In the genomic region with DNA sequence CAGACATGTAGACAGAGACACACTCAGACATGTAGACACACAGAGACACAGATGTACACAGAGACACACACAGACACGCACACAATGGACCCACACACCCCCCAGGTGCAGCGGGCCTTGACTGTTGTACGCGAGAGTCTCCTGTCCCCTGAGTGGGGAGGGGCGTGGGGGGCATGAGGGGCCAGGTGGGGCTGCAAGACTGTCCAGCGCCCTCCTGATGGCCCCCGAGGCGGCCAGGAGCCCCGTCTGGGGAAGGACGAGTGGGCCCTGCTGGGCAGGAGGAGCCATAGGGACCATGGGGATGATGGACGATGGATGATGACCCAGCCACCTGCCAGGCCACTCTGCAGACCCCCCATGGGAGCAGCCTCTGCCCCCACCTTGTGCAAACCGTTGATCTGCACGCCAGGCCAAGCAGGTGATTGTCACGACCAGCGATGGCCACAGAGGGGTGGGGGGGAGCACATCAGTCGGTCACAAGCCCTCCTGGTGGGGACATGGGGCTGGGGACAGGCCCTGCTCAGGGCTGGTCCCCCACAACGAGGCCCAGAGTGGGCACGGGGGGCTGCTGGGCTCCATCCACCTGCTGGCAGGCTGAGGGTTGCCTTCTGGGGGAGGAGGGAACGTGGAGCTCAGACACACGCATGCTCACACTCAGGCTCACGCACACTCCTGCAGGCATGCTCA, we compare ENCODE assay signal across 20 cellular contexts. TPM values are rescaled to one million over a fixed set of nuclear protein-coding genes. Genes with fewer than 3 reads are reported as not detected.
A peak's percentile ranks its signal among the peaks of the same experiment; 100 is the strongest.
DNase-seq lines count a peak whose midpoint lies in the region; ATAC-seq and TF ChIP-seq lines count a peak whose summit lies in the region.
"Had no signal": no experiment of that assay in that cellular context is flagged by ENCODE, and none has a peak within 500 bp of the region (broad histone marks: within the 10 kb centered on the region; RNA-seq: fewer than 3 reads in every experiment).

No MANE protein-coding gene starts in this region.

- no peak overlapping the region for H4K5ac ChIP-seq in H9 (ENCODE audit: insufficient read length, low read depth, low read length)

- no peak overlapping the region for H2BK120ac ChIP-seq in H9 (ENCODE audit: low read depth, low read length, poor library complexity, severe bottlenecking)

- no peak overlapping the region for H3K4ac ChIP-seq in H9 (ENCODE audit: low read depth, low read length)

- H3K9me3 ChIP-seq in H9 (ENCODE audit: control insufficient read depth, low read depth, low read length) (no peaks in the 10 kb centered on the region), endodermal cell (ENCODE audit: control insufficient read depth, low read length) (no peaks in the 10 kb centered on the region), testis (no peaks in the 10 kb centered on the region)

- no CpG with 5 or more reads among the region's 21 CpGs for WGBS in H9 (ENCODE audit: extremely low coverage, insufficient read length, low lambda C conversion rate)
- WGBS in endodermal cell (ENCODE audit: insufficient coverage in 1 of 2, insufficient read length in 1 of 2), 2 experiments, result 73 to 81% methylated on average over 10 to 20 of the region's 21 CpGs
- 69 to 73% methylated on average over 11 to 16 of the region's 21 CpGs for WGBS in testis, 2 donors

- H3K27ac ChIP-seq in H9 (ENCODE audit: insufficient read length, low read depth, low read length), result no peak overlapping the region
- H3K27ac ChIP-seq in endodermal cell (ENCODE audit: low read depth, low read length), result no peak overlapping the region
- H3K27ac ChIP-seq in testis, result peak overlapping the region; percentile 69 to 80
- H3K27ac ChIP-seq: C4-2B had no signal

- no peak overlapping the region for H2BK5ac ChIP-seq in H9 (ENCODE audit: insufficient read length, low read length)

- no peaks in the 10 kb centered on the region for H3K23me2 ChIP-seq in H9 (ENCODE audit: insufficient read length, low read depth, low read length, poor library complexity, severe bottlenecking)

- H3K56ac ChIP-seq in H9 (ENCODE audit: insufficient read length, low read depth, low read length), result no peak overlapping the region

- no peak overlapping the region for H3K14ac ChIP-seq in H9 (ENCODE audit: insufficient read depth, low read length)

- H3K9ac ChIP-seq in H9 (ENCODE audit: extremely low read depth, insufficient read length, low read length), result no peak overlapping the region
- no peak overlapping the region for H3K9ac ChIP-seq in endodermal cell (ENCODE audit: extremely low read depth, low read length, poor library complexity, severe bottlenecking)

- no peak overlapping the region for H3K23ac ChIP-seq in H9 (ENCODE audit: insufficient read length, low read depth, low read length)

- H2AFZ ChIP-seq in H9 (ENCODE audit: low read length), result no peak overlapping the region

- H3K18ac ChIP-seq in H9 (ENCODE audit: insufficient read length, low read depth, low read length), result no peak overlapping the region

- DNase-seq in activated naive CD8-positive, alpha-beta T cell treated with anti-CD3 and anti-CD28 coated beads, Interleukin-2, amount 10 ng/mL, durations not matched to agents 7 days and 5 days, result no peak
- no peak for DNase-seq in activated naive CD8-positive, alpha-beta T cell treated with anti-CD3 and anti-CD28 coated beads, Interleukin-2, amount 50 U/mL, for 24 hours
- no peak for DNase-seq in H9
- DNase-seq in endodermal cell, result no peak
- DNase-seq in testis, result no peak
- DNase-seq in COR-L47 (lab: John Stamatoyannopoulos, UW), result no peak
- no peak for DNase-seq in posterior vena cava (ENCODE audit: low spot score)
- DNase-seq: EL, GOT3, KBM-7, MV-4-11, NCI-H1417, NCI-H1930, NCI-H446, NCI-H69, OCI-M1, SIG-M5 had no signal

- H3K4me1 ChIP-seq in H9 (ENCODE audit: insufficient read depth, low read length) (no peaks in the 10 kb centered on the region), endodermal cell (ENCODE audit: control insufficient read depth, insufficient read depth, low read length) (no peaks in the 10 kb centered on the region), testis (peaks cover 56% of the 10 kb centered on the region)

- no peaks in the 10 kb centered on the region for H3K36me3 Mint-ChIP-seq in activated naive CD8-positive, alpha-beta T cell treated with anti-CD3 and anti-CD28 coated beads, Interleukin-2, amount 10 ng/mL, durations not matched to agents 7 days and 5 days
- H3K36me3 Mint-ChIP-seq in activated naive CD8-positive, alpha-beta T cell treated with anti-CD3 and anti-CD28 coated beads, Interleukin-2, amount 50 U/mL, for 24 hours (ENCODE audit: low read depth), result no peaks in the 10 kb centered on the region
- no peaks in the 10 kb centered on the region for H3K36me3 Mint-ChIP-seq in H9 (ENCODE audit: insufficient read depth in 1 of 3, low read depth in 3 of 3)
- H3K36me3 Mint-ChIP-seq in endodermal cell (ENCODE audit: low read depth), result no peaks in the 10 kb centered on the region

- peaks cover 4% of the 10 kb centered on the region for H3K4me1 Mint-ChIP-seq in activated naive CD8-positive, alpha-beta T cell treated with anti-CD3 and anti-CD28 coated beads, Interleukin-2, amount 10 ng/mL, durations not matched to agents 7 days and 5 days
- no peaks in the 10 kb centered on the region for H3K4me1 Mint-ChIP-seq in activated naive CD8-positive, alpha-beta T cell treated with anti-CD3 and anti-CD28 coated beads, Interleukin-2, amount 50 U/mL, for 24 hours
- peaks cover 19 to 30% of the 10 kb centered on the region in 2 experiments for H3K4me1 Mint-ChIP-seq in H9
- peaks cover 9% of the 10 kb centered on the region for H3K4me1 Mint-ChIP-seq in endodermal cell

- H4K20me1 ChIP-seq in H9 (ENCODE audit: control insufficient read depth, insufficient read depth, insufficient read length), result no peaks in the 10 kb centered on the region

- TF ChIP-seq POLR2A in testis (IDR thresholded peaks at IDR 0.05), result no peak

- no peaks in the 10 kb centered on the region for H3K27me3 ChIP-seq in H9 (ENCODE audit: insufficient read depth, low read length)
- H3K27me3 ChIP-seq in endodermal cell (ENCODE audit: control insufficient read depth, insufficient read depth, low read length, poor library complexity, severe bottlenecking), result no peaks in the 10 kb centered on the region
- H3K27me3 ChIP-seq in testis, result no peaks in the 10 kb centered on the region

- peaks cover 6% of the 10 kb centered on the region for H3K27me3 Mint-ChIP-seq in activated naive CD8-positive, alpha-beta T cell treated with anti-CD3 and anti-CD28 coated beads, Interleukin-2, amount 10 ng/mL, durations not matched to agents 7 days and 5 days
- peaks cover 8% of the 10 kb centered on the region for H3K27me3 Mint-ChIP-seq in activated naive CD8-positive, alpha-beta T cell treated with anti-CD3 and anti-CD28 coated beads, Interleukin-2, amount 50 U/mL, for 24 hours
- H3K27me3 Mint-ChIP-seq in H9 (ENCODE audit: low read depth) (peaks cover 6% of the 10 kb centered on the region), endodermal cell (ENCODE audit: insufficient read depth) (no peaks in the 10 kb centered on the region)

- H3K79me1 ChIP-seq in H9 (ENCODE audit: insufficient read depth, low read depth, low read length, poor library complexity, severe bottlenecking), result no peaks in the 10 kb centered on the region

- no peak overlapping the region for H2BK15ac ChIP-seq in H9 (ENCODE audit: low read depth, low read length)

- H3K4me2 ChIP-seq in H9 (ENCODE audit: insufficient read depth, insufficient read length, low read length), result no peak overlapping the region

- no peak overlapping the region for H2AK5ac ChIP-seq in H9 (ENCODE audit: insufficient read length, low read length)

- ATAC-seq in activated naive CD8-positive, alpha-beta T cell treated with anti-CD3 and anti-CD28 coated beads, Interleukin-2, amount 10 ng/mL, durations not matched to agents 7 days and 5 days (ENCODE audit: low read depth), result no peak
- ATAC-seq in activated naive CD8-positive, alpha-beta T cell treated with anti-CD3 and anti-CD28 coated beads, Interleukin-2, amount 50 U/mL, for 24 hours, result no peak
- ATAC-seq in HG02642 (IDR thresholded peaks at IDR 0.05; ENCODE audit: poor library complexity, unreplicated experiment), result no peak

- H3K79me2 ChIP-seq in H9 (ENCODE audit: insufficient read depth, low read length), result no peaks in the 10 kb centered on the region

- TF ChIP-seq CTCF in H9 (conservative IDR thresholded peaks at IDR 0.05), result peak; percentile 29; the same call in 1 of the 3 replicates
- TF ChIP-seq CTCF in endodermal cell (conservative IDR thresholded peaks at IDR 0.05), result peak; percentile 39
- TF ChIP-seq CTCF in testis (IDR thresholded peaks at IDR 0.05), result peak in 1 of 3 experiments; percentile 8

- H2BK20ac ChIP-seq in H9 (ENCODE audit: low read depth, low read length, poor library complexity, severe bottlenecking), result no peak overlapping the region

- H3T11ph ChIP-seq in H9 (ENCODE audit: low read length), result no peak overlapping the region

- POLR2A ChIA-PET in activated naive CD8-positive, alpha-beta T cell treated with anti-CD3 and anti-CD28 coated beads, Interleukin-2, amount 10 ng/mL, durations not matched to agents 7 days and 5 days (lab: Charles Lee), result no interaction called here

- H3K9me3 Mint-ChIP-seq in activated naive CD8-positive, alpha-beta T cell treated with anti-CD3 and anti-CD28 coated beads, Interleukin-2, amount 10 ng/mL, durations not matched to agents 7 days and 5 days, result no peaks in the 10 kb centered on the region
- no peaks in the 10 kb centered on the region for H3K9me3 Mint-ChIP-seq in activated naive CD8-positive, alpha-beta T cell treated with anti-CD3 and anti-CD28 coated beads, Interleukin-2, amount 50 U/mL, for 24 hours
- no peaks in the 10 kb centered on the region; a peak in 1 of 5 replicates for H3K9me3 Mint-ChIP-seq in H9
- no peaks in the 10 kb centered on the region for H3K9me3 Mint-ChIP-seq in endodermal cell

- intact Hi-C loops in testis (cut with DNase I; ENCODE audit: low total_unique reads) (no loop called here), posterior vena cava (cut with DNase I) (no loop called here)

- H3K36me3 ChIP-seq in endodermal cell (ENCODE audit: control insufficient read depth, insufficient read depth, low read length), result no peaks in the 10 kb centered on the region
- no peaks in the 10 kb centered on the region for H3K36me3 ChIP-seq in testis (ENCODE audit: low read depth, missing control alignments)

- H4K91ac ChIP-seq in H9 (ENCODE audit: insufficient read length, low read depth, low read length), result no peak overlapping the region

- H3K4me3 ChIP-seq in endodermal cell (ENCODE audit: low read length), result no peak overlapping the region
- H3K4me3 ChIP-seq in testis, result no peak overlapping the region

- no peak overlapping the region for H3K4me3 Mint-ChIP-seq in activated naive CD8-positive, alpha-beta T cell treated with anti-CD3 and anti-CD28 coated beads, Interleukin-2, amount 10 ng/mL, durations not matched to agents 7 days and 5 days
- no peak overlapping the region for H3K4me3 Mint-ChIP-seq in activated naive CD8-positive, alpha-beta T cell treated with anti-CD3 and anti-CD28 coated beads, Interleukin-2, amount 50 U/mL, for 24 hours
- no peak overlapping the region for H3K4me3 Mint-ChIP-seq in H9
- no peak overlapping the region for H3K4me3 Mint-ChIP-seq in endodermal cell

- H4K8ac ChIP-seq in H9 (replicated peaks; ENCODE audit: insufficient read length, low read depth, low read length), result no peak overlapping the region

- no peak overlapping the region for H2BK12ac ChIP-seq in H9 (ENCODE audit: insufficient read length, low read depth, low read length)

- peak overlapping the region; percentile 76 for H3K27ac Mint-ChIP-seq in activated naive CD8-positive, alpha-beta T cell treated with anti-CD3 and anti-CD28 coated beads, Interleukin-2, amount 10 ng/mL, durations not matched to agents 7 days and 5 days
- no peak overlapping the region for H3K27ac Mint-ChIP-seq in activated naive CD8-positive, alpha-beta T cell treated with anti-CD3 and anti-CD28 coated beads, Interleukin-2, amount 50 U/mL, for 24 hours
- H3K27ac Mint-ChIP-seq in H9 (peak overlapping the region in 1 of 3 experiments; percentile 1; a peak in 1 of 7 replicates), endodermal cell (no peak overlapping the region)

RNA-seq across cellular contexts. Expression of a gene that starts 11.6 kb away (rescaled TPM):
- total RNA-seq in activated naive CD8-positive, alpha-beta T cell treated with anti-CD3 and anti-CD28 coated beads, Interleukin-2, amount 10 ng/mL, durations not matched to agents 7 days and 5 days, result under 1 TPM in 1 of 2 experiments, not detected in 1; 0.11 TPM
- 10.9 and 11.1 TPM in 2 replicates for total RNA-seq in H9 (2021)
- 10 to 100 TPM in 1 of 2 donors, 1 to 10 TPM in 1; 5.5 to 14.2 TPM for total RNA-seq in endodermal cell
- 1.7 TPM for polyA plus RNA-seq in endodermal cell (2013, experiment 1 of 2)
- 0.99 TPM for polyA plus RNA-seq in endodermal cell (2013, experiment 2 of 2)
- 1 to 10 TPM; 2.2 to 3.5 TPM for total RNA-seq in testis
- 1.5 TPM for polyA plus RNA-seq in testis (ENCODE audit: insufficient read depth, low read depth, low replicate concordance)
- 1 to 10 TPM; 2.6 to 3.5 TPM for total RNA-seq in posterior vena cava
- total RNA-seq: RPMI7951 had no signal

RNA-seq across cellular contexts. Expression of a gene that starts 19.2 kb away (rescaled TPM):
- not detected for total RNA-seq in activated naive CD8-positive, alpha-beta T cell treated with anti-CD3 and anti-CD28 coated beads, Interleukin-2, amount 10 ng/mL, durations not matched to agents 7 days and 5 days
- 31.5 and 38.6 TPM in 2 replicates for total RNA-seq in H9 (2021)
- 1 to 10 TPM in 1 of 2 donors, not detected in 1; 1.5 TPM for total RNA-seq in endodermal cell
- polyA plus RNA-seq in endodermal cell (2013, experiment 1 of 2), result 1.1 TPM
- 0.54 TPM for polyA plus RNA-seq in endodermal cell (2013, experiment 2 of 2)
- 10 to 100 TPM; 17.2 to 18.6 TPM for total RNA-seq in testis
- polyA plus RNA-seq in testis (ENCODE audit: insufficient read depth, low read depth, low replicate concordance), result 5.3 TPM
- total RNA-seq in posterior vena cava, result not detected
- total RNA-seq: RPMI7951 had no signal

RNA-seq across cellular contexts. Expression of a gene that starts 27.4 kb away (rescaled TPM):
- total RNA-seq in activated naive CD8-positive, alpha-beta T cell treated with anti-CD3 and anti-CD28 coated beads, Interleukin-2, amount 10 ng/mL, durations not matched to agents 7 days and 5 days, result 10 to 100 TPM; 90.8 to 91.0 TPM
- total RNA-seq in H9 (2021), result 4.5 and 5.4 TPM in 2 replicates
- total RNA-seq in endodermal cell, result 1 to 10 TPM; 3.7 to 5.5 TPM
- polyA plus RNA-seq in endodermal cell (2013, experiment 1 of 2), result 1.7 TPM
- 1.2 TPM for polyA plus RNA-seq in endodermal cell (2013, experiment 2 of 2)
- 10 to 100 TPM; 12.8 to 14.6 TPM for total RNA-seq in testis
- 3.5 TPM for polyA plus RNA-seq in testis (ENCODE audit: insufficient read depth, low read depth, low replicate concordance)
- total RNA-seq in posterior vena cava, result 1 to 10 TPM; 7.0 to 9.0 TPM

RNA-seq across cellular contexts. Expression of a gene that starts 59.4 kb away (rescaled TPM):
- total RNA-seq in activated naive CD8-positive, alpha-beta T cell treated with anti-CD3 and anti-CD28 coated beads, Interleukin-2, amount 10 ng/mL, durations not matched to agents 7 days and 5 days, result 10 to 100 TPM; 56.4 to 69.3 TPM
- total RNA-seq in H9 (2021) (52.4 and 53.5 TPM in 2 replicates), endodermal cell (10 to 100 TPM; 52.8 to 63.0 TPM), testis (100 to 1,000 TPM in 1 of 2 donors, 10 to 100 TPM in 1; 84.3 to 101 TPM), posterior vena cava (10 to 100 TPM; 35.7 to 36.0 TPM)
- polyA plus RNA-seq in endodermal cell (2013, experiment 1 of 2), result 51.3 TPM
- polyA plus RNA-seq in endodermal cell (2013, experiment 2 of 2), result 46.4 TPM
- 76.0 TPM for polyA plus RNA-seq in testis (ENCODE audit: insufficient read depth, low read depth, low replicate concordance)

RNA-seq across cellular contexts. Expression of a gene that starts 59.5 kb away (rescaled TPM):
- total RNA-seq in activated naive CD8-positive, alpha-beta T cell treated with anti-CD3 and anti-CD28 coated beads, Interleukin-2, amount 10 ng/mL, durations not matched to agents 7 days and 5 days, result 10 to 100 TPM; 44.5 to 47.4 TPM
- total RNA-seq in H9 (2021), result 83.6 and 89.4 TPM in 2 replicates
- 10 to 100 TPM; 48.1 to 57.6 TPM for total RNA-seq in endodermal cell
- 30.8 TPM for polyA plus RNA-seq in endodermal cell (2013, experiment 1 of 2)
- 30.8 TPM for polyA plus RNA-seq in endodermal cell (2013, experiment 2 of 2)
- 10 to 100 TPM; 46.5 to 50.5 TPM for total RNA-seq in testis
- polyA plus RNA-seq in testis (ENCODE audit: insufficient read depth, low read depth, low replicate concordance), result 39.6 TPM
- total RNA-seq in posterior vena cava, result 10 to 100 TPM; 27.4 to 30.7 TPM

Comparison
In these comparisons a context has a peak if more than half of its experiments do, and no peak if none do; other contexts are left out.
1. H3K27ac ChIP-seq: peak in testis (2 of 2); none in H9 (single experiment) and endodermal cell (single experiment).
2. RNA of a gene that starts 19.2 kb away (total RNA-seq): 31.5 to 38.6 TPM in H9 and 17.2 to 18.6 TPM in testis; 1.5 TPM in endodermal cell, not detected in activated naive CD8-positive, alpha-beta T cell treated with anti-CD3 and anti-CD28 coated beads, Interleukin-2, amount 10 ng/mL, durations not matched to agents 7 days and 5 days and not detected in posterior vena cava; every median in the first group is over 4 times any median in the second.
3. RNA of a gene that starts 27.4 kb away (total RNA-seq): 90.8 to 91.0 TPM in activated naive CD8-positive, alpha-beta T cell treated with anti-CD3 and anti-CD28 coated beads, Interleukin-2, amount 10 ng/mL, durations not matched to agents 7 days and 5 days; 12.8 to 14.6 TPM in testis, 7.0 to 9.0 TPM in posterior vena cava, 3.7 to 5.5 TPM in endodermal cell and 4.5 to 5.4 TPM in H9; every median in the first group is over 4 times any median in the second.